Comparison of ENCODE assay signal across 19 cellular contexts in genomic region chr4:128322311-128322710, GRCh38. TPM values are rescaled to one million over a fixed set of nuclear protein-coding genes. Genes with fewer than 3 reads are reported as not detected.
DNase-seq lines count a peak whose midpoint lies in the region; ATAC-seq, FAIRE-seq and TF ChIP-seq lines count a peak whose summit lies in the region.
"Had no signal": no experiment of that assay in that cellular context is flagged by ENCODE, and none has a peak within 500 bp of the region (broad histone marks: within the 10 kb centered on the region; RNA-seq: fewer than 3 reads in every experiment).

No MANE protein-coding gene starts in this region.

- H3K27me3 ChIP-seq in PC-3 (ENCODE audit: low read length) (no peaks in the 10 kb centered on the region), bronchial epithelial cell (ENCODE audit: control insufficient read depth, insufficient read depth, low read length) (no peaks in the 10 kb centered on the region), neural progenitor cell (no peaks in the 10 kb centered on the region), thyroid gland (no peaks in the 10 kb centered on the region)
- H3K27me3 ChIP-seq: sigmoid colon had no signal

- FAIRE-seq in bronchial epithelial cell (lab: Jason Lieb, UNC): no peak

- H3K9me2 ChIP-seq in PC-3 (replicated peaks; ENCODE audit: low read length): no peaks in the 10 kb centered on the region

- 83 to 92% methylated on average over 2 of the region's 2 CpGs for WGBS in thyroid gland, 2 donors

- H3K9me3 ChIP-seq in PC-3 (ENCODE audit: low read length) (no peaks in the 10 kb centered on the region), neural progenitor cell (ENCODE audit: low read depth) (no peaks in the 10 kb centered on the region), thyroid gland (no peaks in the 10 kb centered on the region)
- H3K9me3 ChIP-seq: Caco-2, sigmoid colon had no signal

- CTCF ChIA-PET in PC-3 (lab: Charles Lee): no interaction called here

- H3K27me3 Mint-ChIP-seq in neural progenitor cell (ENCODE audit: insufficient read depth, low read depth): no peaks in the 10 kb centered on the region
- H3K27me3 Mint-ChIP-seq: activated T-helper 17 cell treated with anti-CD3 and anti-CD28 coated beads, Interleukin-2, amount 50 U/mL, for 72 hours had no signal

- no peak overlapping the region for H3K4me3 Mint-ChIP-seq in neural progenitor cell
- H3K4me3 Mint-ChIP-seq: activated T-helper 17 cell treated with anti-CD3 and anti-CD28 coated beads, Interleukin-2, amount 50 U/mL, for 72 hours; mesothelial cell of epicardium; T-helper 1 cell treated with Interleukin-12 subunit alpha and Interleukin-12 subunit beta and Interleukin-4 antibody, amounts not matched to agents 30 μg/mL and 1 μg/mL, for 36 hours had no signal

- H3K9ac ChIP-seq in PC-3 (ENCODE audit: low read length) (no peak overlapping the region; the same call in 1 of the 2 replicates), neural progenitor cell (no peak overlapping the region)

- H3K79me2 ChIP-seq in PC-3 (ENCODE audit: low read length): no peaks in the 10 kb centered on the region
- no peaks in the 10 kb centered on the region for H3K79me2 ChIP-seq in neural progenitor cell (ENCODE audit: low read depth)

- H3K4me1 ChIP-seq in PC-3 (ENCODE audit: insufficient read depth, low read length) (peaks cover 35% of the 10 kb centered on the region), neural progenitor cell (peaks cover 27% of the 10 kb centered on the region), thyroid gland (no peaks in the 10 kb centered on the region)

- H4K20me1 ChIP-seq in PC-3 (ENCODE audit: low read length) (no peaks in the 10 kb centered on the region), neural progenitor cell (ENCODE audit: low read depth) (no peaks in the 10 kb centered on the region)

- peak overlapping the region; percentile 62 for H3K4me2 ChIP-seq in PC-3 (ENCODE audit: low read length)
- H3K4me2 ChIP-seq in neural progenitor cell: peak overlapping the region; percentile 46

- intact Hi-C loops in PC-3 (cut with micrococcal nuclease) (loop anchor here (2.0 kb wide), 1 partner anchor 16 kb away; no protein-coding TSS in a partner anchor), posterior cingulate gyrus (cut with DNase I) (no loop called here), thyroid gland (cut with DNase I) (no loop called here)

- H3K36me3 Mint-ChIP-seq in neural progenitor cell: peaks cover 2% of the 10 kb centered on the region

- H3K27ac ChIP-seq in PC-3 (ENCODE audit: low read length) (peak overlapping the region; percentile 82), neural progenitor cell (peak overlapping the region; percentile 92), thyroid gland (no peak overlapping the region)

- H3F3A ChIP-seq in PC-3 (ENCODE audit: low read length, unreplicated experiment) (peaks cover 4% of the 10 kb centered on the region), neural progenitor cell (ENCODE audit: low read depth) (peaks cover 24% of the 10 kb centered on the region)

- H3K4me3 ChIP-seq in PC-3 (ENCODE audit: low read length) (peak overlapping the region; percentile 45; the same call in 1 of the 2 replicates), bronchial epithelial cell (ENCODE audit: low read depth, low read length) (no peak overlapping the region), neural progenitor cell (no peak overlapping the region), thyroid gland (replicated peaks in 1 of 3) (no peak overlapping the region)
- H3K4me3 ChIP-seq: sigmoid colon had no signal

- H2AFZ ChIP-seq in PC-3 (ENCODE audit: low read length) (no peak overlapping the region), neural progenitor cell (replicated peaks) (no peak overlapping the region)

- DNase-seq in GM03348 (ENCODE audit: low spot score) (peak; percentile 6), PC-3 (peak; percentile 78), bronchial epithelial cell (ENCODE audit: low read depth) (peak; percentile 79), neural progenitor cell (ENCODE audit: low spot score) (no peak), posterior cingulate gyrus (no peak), thyroid gland (no peak)
- DNase-seq: activated CD4-positive, CD25-positive, alpha-beta regulatory T cell; activated CD8-positive, alpha-beta memory T cell treated with anti-CD3 and anti-CD28 coated beads for 24 hours; AML-193; NCI-H2081; NCI-H526 treated with DMSO at 0.1 percent for 48 hours; sigmoid colon; stimulated activated CD4-positive, alpha-beta T cell treated with anti-CD3 and anti-CD28 coated beads, Interleukin-4, amount 100 ng/mL, for 1 hour had no signal

- H3K36me3 ChIP-seq in PC-3 (ENCODE audit: low read depth, low read length) (no peaks in the 10 kb centered on the region), bronchial epithelial cell (ENCODE audit: control insufficient read depth, insufficient read depth, low read length) (no peaks in the 10 kb centered on the region), neural progenitor cell (no peaks in the 10 kb centered on the region), thyroid gland (no peaks in the 10 kb centered on the region)
- H3K36me3 ChIP-seq: sigmoid colon had no signal

- POLR2A ChIA-PET in PC-3 (lab: Charles Lee; ENCODE audit: unreplicated experiment): interaction anchor here (0.6 kb wide), 1 partner anchor 35 kb away, joined by 4 read pairs; the partner anchor contains the start of gene PGRMC2

- ATAC-seq in PC-3 (peak; percentile 63), HG02885 (IDR thresholded peaks at IDR 0.05; ENCODE audit: poor library complexity, unreplicated experiment) (no peak), GM21786 (IDR thresholded peaks at IDR 0.05; ENCODE audit: unreplicated experiment) (no peak)
- ATAC-seq: activated T-helper 17 cell treated with anti-CD3 and anti-CD28 coated beads, Interleukin-2, amount 50 U/mL, for 72 hours had no signal

- no peaks in the 10 kb centered on the region for H3K9me3 Mint-ChIP-seq in neural progenitor cell
- H3K9me3 Mint-ChIP-seq: activated T-helper 17 cell treated with anti-CD3 and anti-CD28 coated beads, Interleukin-2, amount 50 U/mL, for 72 hours; mesothelial cell of epicardium; T-helper 1 cell treated with Interleukin-12 subunit alpha and Interleukin-12 subunit beta and Interleukin-4 antibody, amounts not matched to agents 30 μg/mL and 1 μg/mL, for 36 hours had no signal

- no peak overlapping the region for H3K27ac Mint-ChIP-seq in neural progenitor cell
- H3K27ac Mint-ChIP-seq: activated T-helper 17 cell treated with anti-CD3 and anti-CD28 coated beads, Interleukin-2, amount 50 U/mL, for 72 hours; mesothelial cell of epicardium; T-helper 1 cell treated with Interleukin-12 subunit alpha and Interleukin-12 subunit beta and Interleukin-4 antibody, amounts not matched to agents 30 μg/mL and 1 μg/mL, for 36 hours had no signal

- no peak for TF ChIP-seq POLR2A in thyroid gland (IDR thresholded peaks at IDR 0.05)

- H3K4me1 Mint-ChIP-seq in neural progenitor cell: peaks cover under 1% of the 10 kb centered on the region
- H3K4me1 Mint-ChIP-seq: activated T-helper 17 cell treated with anti-CD3 and anti-CD28 coated beads, Interleukin-2, amount 50 U/mL, for 72 hours had no signal

- BruUV-seq in PC-3 (replicated peaks; lab: Mats Ljungman, UMichigan): no TSS peak

- TF ChIP-seq CTCF in PC-3 (conservative IDR thresholded peaks at IDR 0.05; ENCODE audit: low read depth, low read length) (no peak), bronchial epithelial cell (IDR thresholded peaks at IDR 0.05; ENCODE audit: insufficient read depth, low read length, severe bottlenecking) (no peak), neural progenitor cell (IDR thresholded peaks at IDR 0.05) (no peak), thyroid gland (IDR thresholded peaks at IDR 0.05) (no peak)

RNA-seq across cellular contexts. Expression of gene PGRMC2, which starts 34.7 kb away (rescaled TPM):
- total RNA-seq in PC-3 (2014; rRNA removed) (11.4 and 16.8 TPM in 2 replicates), bronchial epithelial cell (7.9 and 12.4 TPM in 2 replicates), neural progenitor cell (ENCODE audit: low replicate concordance) (29.3 and 58.8 TPM in 2 replicates), thyroid gland (10 to 100 TPM; 46.5 to 68.9 (median 50.2) TPM)

Comparison
In these comparisons a context has a peak if more than half of its experiments do, and no peak if none do; other contexts are left out.
1. DNase-seq: peak in GM03348 (single experiment), PC-3 (single experiment) and bronchial epithelial cell (single experiment); none in neural progenitor cell (single experiment), posterior cingulate gyrus (0 of 10) and thyroid gland (0 of 2).
2. H3K27ac ChIP-seq: peak in PC-3 (single experiment) and neural progenitor cell (single experiment); none in thyroid gland (0 of 3).